In the genomic region with DNA sequence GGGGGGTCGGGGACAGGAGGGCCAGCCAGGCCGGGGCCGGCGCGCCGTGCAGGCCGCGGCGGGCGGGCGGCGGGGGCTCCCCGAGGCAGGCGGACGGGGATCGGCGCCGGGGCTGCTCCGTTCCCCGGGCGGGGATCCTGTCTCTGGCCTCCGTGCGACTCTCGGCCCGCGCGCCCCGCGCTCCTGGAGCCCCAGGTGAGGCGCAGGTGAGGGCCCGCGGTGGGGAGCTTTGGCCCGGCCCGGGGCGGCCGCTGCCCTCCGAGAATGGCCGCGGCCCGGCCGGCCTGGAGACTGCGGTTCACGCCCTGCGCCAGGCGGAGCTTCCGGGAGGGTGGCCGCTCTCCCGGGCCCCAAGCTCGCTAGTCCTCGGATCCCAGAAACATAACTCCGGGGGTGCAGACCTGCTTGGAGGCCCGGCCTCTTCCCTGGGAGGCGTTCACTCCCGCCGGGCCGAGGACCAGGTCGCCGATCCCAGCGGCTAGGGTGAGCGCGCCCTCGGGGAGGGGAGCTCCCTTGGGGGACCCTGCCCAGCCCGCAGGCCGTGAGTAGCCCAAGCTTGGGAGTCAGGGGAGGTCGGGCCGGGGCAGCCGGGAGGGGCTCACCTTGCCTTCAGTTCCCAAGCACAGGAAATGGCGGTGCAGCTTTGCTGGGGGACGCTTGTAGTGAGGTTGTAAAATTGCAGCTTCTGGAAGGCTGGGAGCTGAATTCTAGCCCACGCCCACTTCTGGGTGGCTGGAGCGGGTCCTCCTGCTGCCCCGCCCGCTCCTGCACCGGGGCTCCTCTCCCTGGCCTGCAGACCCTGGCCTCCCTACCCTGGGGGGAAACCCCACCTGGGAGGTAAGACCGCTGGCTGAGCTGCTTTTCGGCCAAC, we compare ENCODE assay signal across 7 cellular contexts. TPM values are rescaled to one million over a fixed set of nuclear protein-coding genes. Genes with fewer than 3 reads are reported as not detected.
DNase-seq lines count a peak whose midpoint lies in the region; ATAC-seq and TF ChIP-seq lines count a peak whose summit lies in the region.

No MANE protein-coding gene starts in this region.

- H3K27me3 ChIP-seq in body of pancreas (no peaks in the 10 kb centered on the region), smooth muscle cell (ENCODE audit: low read depth) (no peaks in the 10 kb centered on the region)

- H3K4me3 ChIP-seq in LNCaP clone FGC (ENCODE audit: low read depth, low read length): peak overlapping the region; percentile 85
- peak overlapping the region; percentile 78 to 85 for H3K4me3 ChIP-seq in body of pancreas
- peak overlapping the region; percentile 95 for H3K4me3 ChIP-seq in smooth muscle cell

- no peaks in the 10 kb centered on the region for H3K79me2 ChIP-seq in smooth muscle cell (ENCODE audit: low read depth)

- ATAC-seq in body of pancreas (peak; percentile 42), GM18502 (IDR thresholded peaks at IDR 0.05; ENCODE audit: poor library complexity, unreplicated experiment) (no peak)

- no peak for DNase-seq in LNCaP clone FGC (ENCODE audit: low read depth)
- peak in 2 of 4 donors; percentile 36 to 51 for DNase-seq in body of pancreas
- DNase-seq in immature natural killer cell: no peak
- no peak for DNase-seq in smooth muscle cell (lab: John Stamatoyannopoulos, UW; ENCODE audit: unreplicated experiment)
- no peak for DNase-seq in activated effector memory CD4-positive, alpha-beta T cell treated with Interleukin-2 at 50 U/mL for 16 hours

- TF ChIP-seq POLR2A in body of pancreas (IDR thresholded peaks at IDR 0.05): peak in 2 of 3 donors; percentile 39 to 48

- H4K20me1 ChIP-seq in smooth muscle cell (ENCODE audit: low read depth): peaks cover 21% of the 10 kb centered on the region

- H3K27ac Mint-ChIP-seq in immature natural killer cell: no peak overlapping the region

- no peaks in the 10 kb centered on the region for H3K9me3 Mint-ChIP-seq in immature natural killer cell

- intact Hi-C loops in body of pancreas (cut with DNase I): no loop called here

- H3K27me3 Mint-ChIP-seq in immature natural killer cell (ENCODE audit: low read depth in 3 of 3): peaks cover 4 to 27% (median 5%) of the 10 kb centered on the region in 3 donors

- H3K9ac ChIP-seq in ES-I3 (ENCODE audit: low read depth, low read length) (peak overlapping the region; percentile 70), smooth muscle cell (ENCODE audit: low read depth) (peak overlapping the region; percentile 48)

- 0% methylated on average over 5 to 60 of the region's 76 CpGs for WGBS in body of pancreas, 2 donors
- 2% methylated on average over 41 of the region's 76 CpGs for WGBS in smooth muscle cell (ENCODE audit: low lambda C conversion rate)

- peak overlapping the region; percentile 98 for H3K4me2 ChIP-seq in smooth muscle cell

- TF ChIP-seq CTCF in LNCaP clone FGC (IDR thresholded peaks at IDR 0.05; ENCODE audit: control insufficient read depth, extremely low read depth, insufficient read depth) (no peak), body of pancreas (IDR thresholded peaks at IDR 0.05) (no peak), smooth muscle cell (IDR thresholded peaks at IDR 0.05; ENCODE audit: borderline replicate concordance, insufficient read depth, poor library complexity, severe bottlenecking) (no peak)

- H2AFZ ChIP-seq in smooth muscle cell (ENCODE audit: low read depth): peak overlapping the region; percentile 95

- H3K4me3 Mint-ChIP-seq in immature natural killer cell: peak overlapping the region; percentile 57 to 79 (median 65)

- no peaks in the 10 kb centered on the region for H3K4me1 ChIP-seq in ES-I3 (ENCODE audit: insufficient read depth, low read length)
- H3K4me1 ChIP-seq in body of pancreas: peaks cover 34% of the 10 kb centered on the region
- peaks cover 8% of the 10 kb centered on the region for H3K4me1 ChIP-seq in smooth muscle cell (ENCODE audit: low read depth)

- H3K27ac ChIP-seq in body of pancreas (peak overlapping the region; percentile 74 to 90 (median 77)), smooth muscle cell (ENCODE audit: low read depth) (no peak overlapping the region)

- H3K9me3 ChIP-seq in ES-I3 (ENCODE audit: control insufficient read depth, insufficient read depth, low read length) (no peaks in the 10 kb centered on the region), body of pancreas (no peaks in the 10 kb centered on the region), smooth muscle cell (replicated peaks; ENCODE audit: low read depth) (no peaks in the 10 kb centered on the region)

- peaks cover 9 to 17% of the 10 kb centered on the region in 2 donors for H3K4me1 Mint-ChIP-seq in immature natural killer cell

- no peaks in the 10 kb centered on the region for H3F3A ChIP-seq in smooth muscle cell (ENCODE audit: low read depth)

- H3K36me3 Mint-ChIP-seq in immature natural killer cell: no peaks in the 10 kb centered on the region

- no peaks in the 10 kb centered on the region; the same call in 1 of the 2 replicates for H3K36me3 ChIP-seq in ES-I3 (ENCODE audit: insufficient read depth, low read length)
- H3K36me3 ChIP-seq in body of pancreas (replicated peaks in 1 of 2; ENCODE audit: insufficient read depth in 1 of 2, low read depth in 2 of 2): peaks cover 0 to 12% of the 10 kb centered on the region in 2 donors
- H3K36me3 ChIP-seq in smooth muscle cell (ENCODE audit: low read depth): no peaks in the 10 kb centered on the region

RNA-seq across cellular contexts. Expression of gene PPP1R26, which starts 0.7 kb away (rescaled TPM):
- 10 to 100 TPM; 17.8 to 17.9 TPM for total RNA-seq in body of pancreas
- polyA plus RNA-seq in immature natural killer cell: 1 to 10 TPM in 1 of 3 donors, under 1 TPM in 2; 0.29 to 1.2 (median 0.39) TPM
- 7.3 and 8.1 TPM in 2 replicates for total RNA-seq in smooth muscle cell
- polyA plus RNA-seq in smooth muscle cell: 6.2 and 7.7 TPM in 2 replicates

RNA-seq across cellular contexts. Expression of gene MRPS2, which starts 20.2 kb away (rescaled TPM):
- total RNA-seq in body of pancreas: 10 to 100 TPM; 15.8 to 35.0 TPM
- polyA plus RNA-seq in immature natural killer cell: 10 to 100 TPM; 28.6 to 53.4 (median 32.9) TPM
- total RNA-seq in smooth muscle cell: 30.7 and 34.2 TPM in 2 replicates
- 49.0 and 52.6 TPM in 2 replicates for polyA plus RNA-seq in smooth muscle cell

RNA-seq across cellular contexts. Expression of gene LCN1, which starts 40.9 kb away (rescaled TPM):
- total RNA-seq in body of pancreas (not detected), smooth muscle cell (0.85 and 0.99 TPM in 2 replicates)
- polyA plus RNA-seq in immature natural killer cell (not detected), smooth muscle cell (3.5 and 5.6 TPM in 2 replicates)
